ENCODE assay signal across 21 cellular contexts in genomic region chr17:72423718-72424117, GRCh38.
A peak's percentile ranks its signal among the peaks of the same experiment; 100 is the strongest.
DNase-seq lines count a peak whose midpoint lies in the region; ATAC-seq, FAIRE-seq and TF ChIP-seq lines count a peak whose summit lies in the region.
"Had no signal": no experiment of that assay in that cellular context is flagged by ENCODE, and none has a peak within 500 bp of the region (broad histone marks: within the 10 kb centered on the region; RNA-seq: fewer than 3 reads in every experiment).

No MANE protein-coding gene starts in this region.

- H3K4me1 ChIP-seq in PC-3 (ENCODE audit: insufficient read depth, low read length) (peaks cover 41% of the 10 kb centered on the region), neural progenitor cell (peaks cover 4% of the 10 kb centered on the region), heart right ventricle (peaks cover 0 to 28% (median 0%) of the 10 kb centered on the region in 9 donors)
- H3K4me1 ChIP-seq: testis had no signal

- H3K4me3 Mint-ChIP-seq in neural progenitor cell, result no peak overlapping the region
- H3K4me3 Mint-ChIP-seq: activated CD4-positive, alpha-beta T cell treated with anti-CD3 and anti-CD28 coated beads, Interleukin-2, amount 10 ng/mL, durations not matched to agents 24 days and 14 days; activated CD8-positive, alpha-beta memory T cell treated with anti-CD3 and anti-CD28 coated beads, Interleukin-2, amount 10 ng/mL, durations not matched to agents 7 days and 5 days; brain; CD8-positive, alpha-beta T cell; effector memory CD8-positive, alpha-beta T cell; natural killer cell had no signal

- POLR2A ChIA-PET in PC-3 (lab: Charles Lee; ENCODE audit: unreplicated experiment), result interaction anchor here (0.6 to 1.5 kb wide), 2 partner anchors 42 to 526 kb away, joined by 11 to 16 read pairs; no protein-coding TSS in a partner anchor

- H3K9me3 Mint-ChIP-seq in neural progenitor cell, result peaks cover 5% of the 10 kb centered on the region
- H3K9me3 Mint-ChIP-seq: CD8-positive, alpha-beta T cell had no signal

- BruUV-seq in PC-3 (replicated peaks; lab: Mats Ljungman, UMichigan), result no TSS peak

- CTCF ChIA-PET in PC-3 (lab: Charles Lee), result interaction anchor here (1.6 kb wide), 1 partner anchor 42 kb away, joined by 10 read pairs; no protein-coding TSS in a partner anchor

- H3K4me1 Mint-ChIP-seq in neural progenitor cell, result peaks cover 10% of the 10 kb centered on the region
- H3K4me1 Mint-ChIP-seq: natural killer cell had no signal

- H4K20me1 ChIP-seq in PC-3 (ENCODE audit: low read length) (no peaks in the 10 kb centered on the region), neural progenitor cell (ENCODE audit: low read depth) (no peaks in the 10 kb centered on the region)

- H3K9ac ChIP-seq in PC-3 (ENCODE audit: low read length) (peak overlapping the region; percentile 87), neural progenitor cell (no peak overlapping the region)

- no peaks in the 10 kb centered on the region for H3K36me3 Mint-ChIP-seq in neural progenitor cell
- H3K36me3 Mint-ChIP-seq: activated CD8-positive, alpha-beta memory T cell treated with anti-CD3 and anti-CD28 coated beads, Interleukin-2, amount 10 ng/mL, durations not matched to agents 7 days and 5 days; CD8-positive, alpha-beta T cell; natural killer cell had no signal

- no peaks in the 10 kb centered on the region for H3K27me3 ChIP-seq in PC-3 (ENCODE audit: low read length)
- no peaks in the 10 kb centered on the region for H3K27me3 ChIP-seq in neural progenitor cell
- no peaks in the 10 kb centered on the region for H3K27me3 ChIP-seq in heart right ventricle
- H3K27me3 ChIP-seq: sigmoid colon, testis had no signal

- intact Hi-C loops in PC-3 (cut with micrococcal nuclease), result loop anchor here (5.0 to 10.0 kb wide), 2 partner anchors 291 to 301 kb away; partner anchors contain the start of gene SOX9
- intact Hi-C loops in heart right ventricle (cut with DNase I), result loop anchor here in 1 of 10 donors (10.0 kb wide), 1 partner anchor 159 kb away; no protein-coding TSS in a partner anchor

- DNase-seq in GM10266 (ENCODE audit: extremely low spot score) (peak; percentile 48), PC-3 (no peak), neural progenitor cell (ENCODE audit: low spot score) (no peak), NCI-H2196 treated with DMSO at 0.1 percent for 48 hours (lab: John Stamatoyannopoulos, UW; ENCODE audit: unreplicated experiment) (no peak), HTR-8/SVneo (ENCODE audit: insufficient read length, low spot score) (no peak), heart right ventricle (no peak)
- DNase-seq: activated CD4-positive, alpha-beta T cell treated with anti-CD3 and anti-CD28 coated beads, Interleukin-2, amount 10 ng/mL, durations not matched to agents 24 days and 14 days; activated CD8-positive, alpha-beta memory T cell treated with anti-CD3 and anti-CD28 coated beads, Interleukin-2, amount 10 ng/mL, durations not matched to agents 7 days and 5 days; CD8-positive, alpha-beta T cell; DMS53; effector memory CD8-positive, alpha-beta T cell; GF-D8; left cardiac atrium; natural killer cell; NCI-H510A treated with DMSO at 0.1 percent for 48 hours; SHP77 treated with DMSO at 0.1 percent for 48 hours; sigmoid colon; testis had no signal

- H3K9me2 ChIP-seq in PC-3 (replicated peaks; ENCODE audit: low read length), result no peaks in the 10 kb centered on the region

- FAIRE-seq in HTR-8/SVneo (lab: Jason Lieb, UNC), result no peak

- H3K36me3 ChIP-seq in PC-3 (ENCODE audit: low read depth, low read length), result peaks cover 12% of the 10 kb centered on the region
- no peaks in the 10 kb centered on the region for H3K36me3 ChIP-seq in neural progenitor cell
- H3K36me3 ChIP-seq in heart right ventricle, result no peaks in the 10 kb centered on the region
- H3K36me3 ChIP-seq: sigmoid colon had no signal

- no peak overlapping the region for H3K4me3 ChIP-seq in PC-3 (ENCODE audit: low read length)
- H3K4me3 ChIP-seq in neural progenitor cell, result no peak overlapping the region
- H3K4me3 ChIP-seq in heart right ventricle, result no peak overlapping the region
- H3K4me3 ChIP-seq: sigmoid colon, testis had no signal

- H3K79me2 ChIP-seq in PC-3 (ENCODE audit: low read length) (peaks cover 64% of the 10 kb centered on the region), neural progenitor cell (ENCODE audit: low read depth) (no peaks in the 10 kb centered on the region)

- H3K4me2 ChIP-seq in PC-3 (ENCODE audit: low read length), result peak overlapping the region; percentile 43
- H3K4me2 ChIP-seq in neural progenitor cell, result no peak overlapping the region

- H2AFZ ChIP-seq in PC-3 (ENCODE audit: low read length) (no peak overlapping the region), neural progenitor cell (replicated peaks) (no peak overlapping the region)

- H3K9me3 ChIP-seq in PC-3 (ENCODE audit: low read length), result peaks cover 2% of the 10 kb centered on the region; the same call in 1 of the 2 replicates
- no peaks in the 10 kb centered on the region for H3K9me3 ChIP-seq in neural progenitor cell (ENCODE audit: low read depth)
- peaks cover 0 to 5% (median 0%) of the 10 kb centered on the region in 11 donors for H3K9me3 ChIP-seq in heart right ventricle
- H3K9me3 ChIP-seq: sigmoid colon, testis had no signal

- H3K27ac Mint-ChIP-seq in neural progenitor cell, result peak overlapping the region; percentile 53
- H3K27ac Mint-ChIP-seq: activated CD4-positive, alpha-beta T cell treated with anti-CD3 and anti-CD28 coated beads, Interleukin-2, amount 10 ng/mL, durations not matched to agents 24 days and 14 days; activated CD8-positive, alpha-beta memory T cell treated with anti-CD3 and anti-CD28 coated beads, Interleukin-2, amount 10 ng/mL, durations not matched to agents 7 days and 5 days; CD8-positive, alpha-beta T cell; natural killer cell had no signal

- H3F3A ChIP-seq in PC-3 (ENCODE audit: low read length, unreplicated experiment) (no peaks in the 10 kb centered on the region), neural progenitor cell (ENCODE audit: low read depth) (no peaks in the 10 kb centered on the region)

- peaks cover 9% of the 10 kb centered on the region for H3K27me3 Mint-ChIP-seq in neural progenitor cell (ENCODE audit: insufficient read depth, low read depth)
- H3K27me3 Mint-ChIP-seq: activated CD4-positive, alpha-beta T cell treated with anti-CD3 and anti-CD28 coated beads, Interleukin-2, amount 10 ng/mL, durations not matched to agents 24 days and 14 days; activated CD8-positive, alpha-beta memory T cell treated with anti-CD3 and anti-CD28 coated beads, Interleukin-2, amount 10 ng/mL, durations not matched to agents 7 days and 5 days; brain had no signal

- ATAC-seq in GM21529 (IDR thresholded peaks at IDR 0.05; ENCODE audit: unreplicated experiment) (peak; percentile 12), PC-3 (no peak), HG02852 (IDR thresholded peaks at IDR 0.05; ENCODE audit: unreplicated experiment) (no peak), heart right ventricle (no peak)
- ATAC-seq: CD8-positive, alpha-beta T cell; effector memory CD8-positive, alpha-beta T cell; natural killer cell had no signal

- TF ChIP-seq CTCF in GM10266 (IDR thresholded peaks at IDR 0.05; ENCODE audit: control insufficient read depth, insufficient read depth, low read depth, missing control alignments) (no peak), PC-3 (conservative IDR thresholded peaks at IDR 0.05; ENCODE audit: low read depth, low read length) (no peak), neural progenitor cell (IDR thresholded peaks at IDR 0.05) (no peak), heart right ventricle (IDR thresholded peaks at IDR 0.05) (no peak)

- H3K27ac ChIP-seq in PC-3 (ENCODE audit: low read length), result peak overlapping the region; percentile 94
- H3K27ac ChIP-seq in neural progenitor cell, result no peak overlapping the region
- no peak overlapping the region for H3K27ac ChIP-seq in heart right ventricle
- H3K27ac ChIP-seq: sigmoid colon, testis had no signal

- WGBS in heart right ventricle, 2 donors, result 80 to 86% methylated on average over 14 of the region's 14 CpGs
